In genomic region chr7:44107116-44107960, GRCh38 we compare ENCODE assay signal across 19 cellular contexts. TPM values are rescaled to one million over a fixed set of nuclear protein-coding genes. Genes with fewer than 3 reads are reported as not detected.
A peak's percentile ranks its signal among the peaks of the same experiment; 100 is the strongest.
DNase-seq lines count a peak whose midpoint lies in the region; ATAC-seq and TF ChIP-seq lines count a peak whose summit lies in the region.
"Had no signal": no experiment of that assay in that cellular context is flagged by ENCODE, and none has a peak within 500 bp of the region (broad histone marks: within the 10 kb centered on the region; RNA-seq: fewer than 3 reads in every experiment).

No MANE protein-coding gene starts in this region.

- no peak overlapping the region for H2BK120ac ChIP-seq in mesenchymal stem cell (ENCODE audit: low read depth, low read length)

- WGBS in heart right ventricle, 2 donors, result 91 to 92% methylated on average over 18 of the region's 18 CpGs
- WGBS in mesenchymal stem cell, result 99% methylated on average over 18 of the region's 18 CpGs

- peak overlapping the region; percentile 79 for H3K4me2 ChIP-seq in mesenchymal stem cell (ENCODE audit: low read length, poor library complexity, severe bottlenecking)

- no peak for TF ChIP-seq CTCF in right atrium auricular region (IDR thresholded peaks at IDR 0.05)
- TF ChIP-seq CTCF in heart right ventricle (IDR thresholded peaks at IDR 0.05), result no peak
- no peak for TF ChIP-seq CTCF in vagina (IDR thresholded peaks at IDR 0.05)

- H3K4me3 ChIP-seq in right atrium auricular region (peak overlapping the region in 1 of 2 donors; percentile 1), heart right ventricle (peak overlapping the region in 3 of 10 donors; percentile 61 to 66 (median 64)), mesenchymal stem cell (ENCODE audit: insufficient read depth in 1 of 2, low read depth in 1 of 2, low read length in 2 of 2) (peak overlapping the region in 1 of 2 experiments; percentile 13), vagina (peak overlapping the region in 1 of 2 donors; percentile 10)

- no peak for ATAC-seq in heart right ventricle
- ATAC-seq: sciatic nerve, T-helper 17 cell had no signal

- DNase-seq in right atrium auricular region (ENCODE audit: low spot score) (no peak), heart right ventricle (no peak), mesenchymal stem cell (no peak), vagina (ENCODE audit: extremely low spot score in 2 of 2) (no peak), RKO (ENCODE audit: low spot score) (no peak), NCI-H82 treated with DMSO at 0.1 percent for 48 hours (lab: John Stamatoyannopoulos, UW; ENCODE audit: unreplicated experiment) (no peak)
- DNase-seq: amygdala; glutamatergic neuron; immature natural killer cell; Karpas-422; NCI-H1436; stimulated activated CD4-positive, alpha-beta T cell treated with anti-CD3 and anti-CD28 coated beads, Interleukin-4, amount 100 ng/mL, for 1 hour; stimulated activated CD8-positive, alpha-beta memory T cell treated with anti-CD3 and anti-CD28 coated beads, Interleukin-4, amount 100 ng/mL, for 48 hours; T-helper 17 cell; trophoblast cell had no signal

- H3K9me3 ChIP-seq in right atrium auricular region (no peaks in the 10 kb centered on the region), heart right ventricle (no peaks in the 10 kb centered on the region), mesenchymal stem cell (ENCODE audit: control insufficient read depth, low read length) (no peaks in the 10 kb centered on the region), vagina (no peaks in the 10 kb centered on the region)
- H3K9me3 ChIP-seq: neutrophil had no signal

- H2AK5ac ChIP-seq in mesenchymal stem cell (ENCODE audit: low read length, severe bottlenecking), result no peak overlapping the region

- no peak overlapping the region for H2BK5ac ChIP-seq in mesenchymal stem cell (ENCODE audit: low read depth, low read length, poor library complexity, severe bottlenecking)

- no peak overlapping the region for H2AFZ ChIP-seq in mesenchymal stem cell (ENCODE audit: low read depth, low read length)

- H4K8ac ChIP-seq in mesenchymal stem cell (ENCODE audit: low read length), result no peak overlapping the region

- H3K36me3 ChIP-seq in right atrium auricular region, result peaks cover 54% of the 10 kb centered on the region
- H3K36me3 ChIP-seq in heart right ventricle, result peaks cover 0 to 46% (median 0%) of the 10 kb centered on the region in 9 donors
- peaks cover 58 to 64% of the 10 kb centered on the region in 2 experiments for H3K36me3 ChIP-seq in mesenchymal stem cell (ENCODE audit: control insufficient read depth in 1 of 2, insufficient read depth in 2 of 2, low read depth in 1 of 2, low read length in 2 of 2)
- peaks cover 0 to 54% of the 10 kb centered on the region in 2 donors for H3K36me3 ChIP-seq in vagina
- H3K36me3 ChIP-seq: neutrophil had no signal

- no peak overlapping the region for H3K23ac ChIP-seq in mesenchymal stem cell (ENCODE audit: low read length in 2 of 2)

- peaks cover 0 to 47% of the 10 kb centered on the region in 2 donors for H3K4me1 ChIP-seq in right atrium auricular region
- peaks cover 2 to 40% (median 15%) of the 10 kb centered on the region in 9 donors for H3K4me1 ChIP-seq in heart right ventricle
- peaks cover 64% of the 10 kb centered on the region for H3K4me1 ChIP-seq in mesenchymal stem cell (ENCODE audit: control insufficient read depth, insufficient read depth, low read depth, low read length)
- H3K4me1 ChIP-seq in vagina, result peaks cover 44% of the 10 kb centered on the region

- no peak overlapping the region for H3K14ac ChIP-seq in mesenchymal stem cell (ENCODE audit: low read length in 2 of 2)

- H2BK15ac ChIP-seq in mesenchymal stem cell (ENCODE audit: low read depth, poor library complexity, severe bottlenecking), result no peak overlapping the region

- no peak overlapping the region for H2BK12ac ChIP-seq in mesenchymal stem cell (ENCODE audit: low read length in 2 of 2)

- H3K18ac ChIP-seq in mesenchymal stem cell (ENCODE audit: low read depth in 1 of 2, low read length in 2 of 2), result no peak overlapping the region

- no peak overlapping the region for H4K91ac ChIP-seq in mesenchymal stem cell (ENCODE audit: low read length)

- H3K27me3 ChIP-seq in right atrium auricular region, result no peaks in the 10 kb centered on the region
- peaks cover 0 to 26% (median 0%) of the 10 kb centered on the region in 7 donors for H3K27me3 ChIP-seq in heart right ventricle
- no peaks in the 10 kb centered on the region for H3K27me3 ChIP-seq in mesenchymal stem cell (ENCODE audit: control insufficient read depth in 1 of 2, insufficient read depth in 1 of 2, low read length in 2 of 2)
- H3K27me3 ChIP-seq in vagina, result no peaks in the 10 kb centered on the region

- H3K27ac ChIP-seq in right atrium auricular region, result peak overlapping the region; percentile 31 to 92
- H3K27ac ChIP-seq in heart right ventricle, result peak overlapping the region in 2 of 10 donors; percentile 36 to 85
- no peak overlapping the region for H3K27ac ChIP-seq in mesenchymal stem cell (ENCODE audit: low read length, poor library complexity, severe bottlenecking)
- peak overlapping the region; percentile 98 for H3K27ac ChIP-seq in vagina
- H3K27ac ChIP-seq: neutrophil had no signal

- no peak overlapping the region for H3K4ac ChIP-seq in mesenchymal stem cell (ENCODE audit: low read depth in 1 of 2, low read length in 2 of 2)

- intact Hi-C loops in heart right ventricle (cut with DNase I), result no loop called here
- intact Hi-C loops in vagina (cut with DNase I), result no loop called here

- no peak for TF ChIP-seq POLR2A in vagina (IDR thresholded peaks at IDR 0.05)

- peak overlapping the region; percentile 38 for H3K9ac ChIP-seq in mesenchymal stem cell (ENCODE audit: low read length)

- H3K79me1 ChIP-seq in mesenchymal stem cell (replicated peaks; ENCODE audit: low read length, poor library complexity, severe bottlenecking), result peaks cover 16% of the 10 kb centered on the region

RNA-seq across cellular contexts. Expression of gene AEBP1, which starts 3.2 kb away (rescaled TPM):
- 100 to 1,000 TPM in 1 of 2 donors, 10 to 100 TPM in 1; 84.4 to 193 TPM for total RNA-seq in right atrium auricular region
- total RNA-seq in heart right ventricle, result 10 to 100 TPM; 14.1 to 31.3 (median 21.6) TPM
- polyA plus RNA-seq in heart right ventricle, result 10 to 100 TPM; 18.0 to 33.7 TPM
- 95.5 TPM for polyA plus RNA-seq in mesenchymal stem cell (2013, experiment 1 of 2)
- 88.2 TPM for polyA plus RNA-seq in mesenchymal stem cell (2013, experiment 2 of 2)
- 321 TPM for total RNA-seq in vagina

RNA-seq across cellular contexts. Expression of gene POLD2, which starts 16.0 kb away (rescaled TPM):
- total RNA-seq in right atrium auricular region (10 to 100 TPM; 71.4 to 76.5 TPM), heart right ventricle (10 to 100 TPM; 64.4 to 92.0 (median 76.8) TPM), vagina (42.0 TPM)
- 100 to 1,000 TPM in 1 of 2 donors, 10 to 100 TPM in 1; 89.3 to 150 TPM for polyA plus RNA-seq in heart right ventricle
- 59.3 TPM for polyA plus RNA-seq in mesenchymal stem cell (2013, experiment 1 of 2)
- polyA plus RNA-seq in mesenchymal stem cell (2013, experiment 2 of 2), result 56.2 TPM

RNA-seq across cellular contexts. Expression of gene POLM, which starts 25.0 kb away (rescaled TPM):
- total RNA-seq in right atrium auricular region (10 to 100 TPM; 18.5 to 31.3 TPM), heart right ventricle (10 to 100 TPM; 10.9 to 28.4 (median 13.5) TPM), vagina (31.4 TPM)
- 10 to 100 TPM in 1 of 2 donors, 1 to 10 TPM in 1; 6.7 to 22.8 TPM for polyA plus RNA-seq in heart right ventricle
- 6.5 TPM for polyA plus RNA-seq in mesenchymal stem cell (2013, experiment 1 of 2)
- 5.7 TPM for polyA plus RNA-seq in mesenchymal stem cell (2013, experiment 2 of 2)

RNA-seq across cellular contexts. Expression of gene MYL7, which starts 33.8 kb away (rescaled TPM):
- over 10,000 TPM; 17,339 to 49,235 TPM for total RNA-seq in right atrium auricular region
- total RNA-seq in heart right ventricle, result 1,000 to 10,000 TPM in 7 of 10 donors, 100 to 1,000 TPM in 3; 146 to 6,323 (median 1,764) TPM
- 1,000 to 10,000 TPM; 1,475 to 2,069 TPM for polyA plus RNA-seq in heart right ventricle
- polyA plus RNA-seq in mesenchymal stem cell (2013, experiment 1 of 2), result not detected
- not detected for polyA plus RNA-seq in mesenchymal stem cell (2013, experiment 2 of 2)
- not detected for total RNA-seq in vagina
- total RNA-seq: A673, endothelial cell of umbilical vein, sciatic nerve, T-helper 17 cell had no signal
- polyA plus RNA-seq: endothelial cell of umbilical vein, immature natural killer cell had no signal

RNA-seq across cellular contexts. Expression of gene PGAM2, which starts 42.0 kb away (rescaled TPM):
- total RNA-seq in right atrium auricular region (1,000 to 10,000 TPM in 1 of 2 donors, 100 to 1,000 TPM in 1; 680 to 2,809 TPM), heart right ventricle (1,000 to 10,000 TPM in 2 of 10 donors, 100 to 1,000 TPM in 8; 375 to 1,148 (median 557) TPM), vagina (not detected)
- 1,000 to 10,000 TPM in 1 of 2 donors, 100 to 1,000 TPM in 1; 367 to 2,327 TPM for polyA plus RNA-seq in heart right ventricle
- not detected for polyA plus RNA-seq in mesenchymal stem cell (2013, experiment 1 of 2)
- polyA plus RNA-seq in mesenchymal stem cell (2013, experiment 2 of 2), result not detected
- total RNA-seq: A673, endothelial cell of umbilical vein had no signal
- polyA plus RNA-seq: immature natural killer cell had no signal
